29 cellular contexts compared by ENCODE assay signal in genomic region chr21:34639250-34639649, GRCh38. TPM values are rescaled to one million over a fixed set of nuclear protein-coding genes. Genes with fewer than 3 reads are reported as not detected.
"Had no signal": no experiment of that assay in that cellular context is flagged by ENCODE, and none has a peak within 500 bp of the region (broad histone marks: within the 10 kb centered on the region; RNA-seq: fewer than 3 reads in every experiment).

No MANE protein-coding gene starts in this region.

- H3K36me3 Mint-ChIP-seq: immature natural killer cell; stimulated activated effector memory CD8-positive, alpha-beta T cell treated with anti-CD3 and anti-CD28 coated beads, Interleukin-12 subunit alpha, Interleukin-12 subunit beta, amount 100 ng/mL, for 72 hours; type B pancreatic cell had no signal

- H3K27me3 ChIP-seq: ovary, right lobe of liver, vagina had no signal

- H3K27me3 Mint-ChIP-seq: stimulated activated naive CD8-positive, alpha-beta T cell treated with anti-CD3 and anti-CD28 coated beads, Interleukin-15, Interleukin-2, amounts not matched to agents 100 ng/mL and 50 ng/mL, for 24 hours had no signal

- H3K36me3 ChIP-seq: esophagus muscularis mucosa, heart left ventricle, ovary, right lobe of liver, vagina had no signal

- H3K4me3 Mint-ChIP-seq: activated B cell treated with CpG ODN at 0.5 μM for 24 hours; activated CD4-positive, alpha-beta T cell treated with anti-CD3 and anti-CD28 coated beads for 36 hours; dendritic cell treated with granulocyte-macrophage colony-stimulating factor and Interleukin-4, amounts not matched to agents 40 ng/mL and 50 ng/mL, for 4 days; type B pancreatic cell had no signal

- H3K9me3 ChIP-seq: esophagus muscularis mucosa, heart left ventricle, ovary, right lobe of liver, vagina had no signal

- H3K27ac Mint-ChIP-seq: activated B cell treated with CpG ODN at 0.5 μM for 24 hours; activated CD4-positive, alpha-beta T cell treated with anti-CD3 and anti-CD28 coated beads for 36 hours; progenitor cell of endocrine pancreas; type B pancreatic cell had no signal

- ATAC-seq: foreskin keratinocyte; heart left ventricle; left colon; naive thymus-derived CD4-positive, alpha-beta T cell had no signal

- H3K4me3 ChIP-seq: esophagus muscularis mucosa, heart left ventricle, ovary, right lobe of liver, skin epidermis, vagina had no signal

- H3K4me1 ChIP-seq: esophagus muscularis mucosa, right lobe of liver, vagina had no signal

- H3K9me3 Mint-ChIP-seq: activated B cell treated with CpG ODN at 0.5 μM for 24 hours; activated T-cell treated with anti-CD3 and anti-CD28 coated beads, Interleukin-2, amount 50 U/mL, for 24 hours; dendritic cell treated with granulocyte-macrophage colony-stimulating factor and Interleukin-4, amounts not matched to agents 40 ng/mL and 50 ng/mL, for 4 days; immature natural killer cell; stimulated activated effector memory CD8-positive, alpha-beta T cell treated with anti-CD3 and anti-CD28 coated beads, Interleukin-12 subunit alpha, Interleukin-12 subunit beta, amount 100 ng/mL, for 72 hours had no signal

- H3K27ac ChIP-seq: esophagus muscularis mucosa, foreskin keratinocyte, heart left ventricle, ovary, right lobe of liver, vagina had no signal

- DNase-seq: activated B cell treated with CpG ODN at 0.5 μM for 24 hours; activated CD4-positive, alpha-beta T cell treated with anti-CD3 and anti-CD28 coated beads, Interleukin-2, amount 50 U/mL, for 48 hours; activated naive CD8-positive, alpha-beta T cell treated with anti-CD3 and anti-CD28 coated beads, Interleukin-2, amount 10 ng/mL, durations not matched to agents 7 days and 5 days; activated T-cell treated with anti-CD3 and anti-CD28 coated beads, Interleukin-2, amount 50 U/mL, for 24 hours; central memory CD4-positive, alpha-beta T cell; effector CD4-positive, alpha-beta T cell; foreskin keratinocyte; heart left ventricle; hypothalamus; immature natural killer cell; kidney; left colon; mammary epithelial cell; midbrain; naive thymus-derived CD4-positive, alpha-beta T cell; ovary; right lobe of liver; stimulated activated CD4-positive, alpha-beta T cell treated with anti-CD3 and anti-CD28 coated beads, Interleukin-12 subunit alpha, Interleukin-12 subunit beta, amount 100 ng/mL, for 4 hours; stimulated activated CD4-positive, alpha-beta T cell treated with anti-CD3 and anti-CD28 coated beads, Interleukin-4, amount 100 ng/mL, for 24 hours; substantia nigra had no signal

RNA-seq across cellular contexts. Expression of gene CLIC6, which starts 29.5 kb away (rescaled TPM):
- total RNA-seq: activated B cell treated with CpG ODN at 0.5 μM for 24 hours had no signal
- polyA plus RNA-seq: immature natural killer cell, mammary epithelial cell had no signal
